ENCODE assay signal across 26 cellular contexts in the genomic region with DNA sequence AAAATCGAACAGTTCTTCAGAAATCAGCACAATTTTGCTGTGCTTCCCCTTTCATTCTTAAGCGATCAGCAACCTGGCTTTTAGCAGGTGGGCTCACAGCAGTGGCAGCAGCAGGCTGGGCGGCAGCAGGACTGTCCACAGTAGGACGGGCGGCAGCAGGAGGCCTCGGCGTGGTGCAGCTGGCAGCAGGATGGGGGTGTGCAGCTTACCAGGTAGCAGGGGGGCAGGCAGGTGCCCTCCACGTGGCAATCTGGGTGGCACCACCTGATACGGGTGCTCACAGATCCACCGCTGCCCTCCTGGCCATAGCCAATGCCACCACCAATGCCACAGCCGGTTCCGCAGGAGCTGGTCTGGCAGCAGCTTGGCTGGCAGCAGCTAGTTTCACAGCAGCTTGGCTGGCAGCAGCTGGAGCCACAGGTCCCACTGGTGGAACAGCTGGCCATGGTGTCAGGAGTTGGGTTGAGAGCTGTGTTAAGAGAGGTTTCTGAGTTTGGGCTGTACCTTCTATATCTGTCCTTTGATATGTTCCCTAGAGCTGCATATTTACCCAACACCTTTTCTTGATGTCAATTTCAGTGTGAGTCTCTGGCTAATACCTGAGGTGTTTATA. TPM values are rescaled to one million over a fixed set of nuclear protein-coding genes. Genes with fewer than 3 reads are reported as not detected.
"Had no signal": no experiment of that assay in that cellular context is flagged by ENCODE, and none has a peak within 500 bp of the region (broad histone marks: within the 10 kb centered on the region; RNA-seq: fewer than 3 reads in every experiment).

Gene KRTAP1-4, minus strand, starts transcription at position 563 of the 613 bp plus-strand sequence. Its CDS starts 117 bp downstream, at position 446.

- H3K36me3 Mint-ChIP-seq: activated naive CD8-positive, alpha-beta T cell treated with anti-CD3 and anti-CD28 coated beads, Interleukin-2, amount 10 ng/mL, durations not matched to agents 7 days and 5 days; WTC11 had no signal

- H3K4me3 Mint-ChIP-seq: activated CD8-positive, alpha-beta T cell treated with anti-CD3 and anti-CD28 coated beads, Interleukin-2, amount 10 ng/mL, durations not matched to agents 7 days and 5 days; activated naive CD8-positive, alpha-beta T cell treated with anti-CD3 and anti-CD28 coated beads, Interleukin-2, amount 10 ng/mL, durations not matched to agents 7 days and 5 days; T-helper 1 cell treated with Interleukin-12 subunit alpha and Interleukin-12 subunit beta and Interleukin-4 antibody, amounts not matched to agents 30 μg/mL and 1 μg/mL, for 36 hours; WTC11 had no signal

- H3K9me3 Mint-ChIP-seq: activated naive CD8-positive, alpha-beta T cell treated with anti-CD3 and anti-CD28 coated beads, Interleukin-2, amount 10 ng/mL, durations not matched to agents 7 days and 5 days; T-helper 1 cell treated with Interleukin-12 subunit alpha and Interleukin-12 subunit beta and Interleukin-4 antibody, amounts not matched to agents 30 μg/mL and 1 μg/mL, for 36 hours; WTC11 had no signal

- ATAC-seq: activated CD8-positive, alpha-beta T cell treated with anti-CD3 and anti-CD28 coated beads, Interleukin-2, amount 10 ng/mL, durations not matched to agents 7 days and 5 days; PC-3; WTC11 had no signal

- DNase-seq: activated CD4-positive, alpha-beta T cell treated with anti-CD3 and anti-CD28 coated beads for 48 hours; activated CD4-positive, alpha-beta T cell treated with anti-CD3 and anti-CD28 coated beads, Interleukin-2, amount 50 U/mL, for 4 hours; activated CD4-positive, CD25-positive, alpha-beta regulatory T cell treated with anti-CD3 and anti-CD28 coated beads, Interleukin-2, amount 50 U/mL, for 72 hours; activated CD8-positive, alpha-beta memory T cell treated with anti-CD3 and anti-CD28 coated beads, Interleukin-2, amount 50 U/mL, for 48 hours; activated CD8-positive, alpha-beta T cell treated with anti-CD3 and anti-CD28 coated beads, Interleukin-2, amount 10 ng/mL, durations not matched to agents 7 days and 5 days; activated naive CD4-positive, alpha-beta T cell treated with anti-CD3 and anti-CD28 coated beads, Interleukin-2, amount 50 U/mL, for 16 hours; activated naive CD8-positive, alpha-beta T cell treated with anti-CD3 and anti-CD28 coated beads, Interleukin-2, amount 10 ng/mL, durations not matched to agents 7 days and 5 days; activated T-cell treated with anti-CD3 and anti-CD28 coated beads, Interleukin-2, amount 50 U/mL, for 1 hour; adrenal gland; anterior cingulate cortex; colonic mucosa; Kasumi-1; NCI-H1694 treated with DMSO at 0.1 percent for 48 hours; NCI-H2081 treated with DMSO at 0.1 percent for 48 hours; NCI-H2171; NCI-H226; NCI-H526; NCI-H82; PC-3; SHP77 treated with DMSO at 0.1 percent for 48 hours had no signal

- H3K27ac ChIP-seq: adrenal gland, colonic mucosa had no signal

- H3K9me3 ChIP-seq: adrenal gland, colonic mucosa had no signal

- H3K27me3 ChIP-seq: adrenal gland, colonic mucosa had no signal

- H3K4me1 ChIP-seq: adrenal gland, colonic mucosa had no signal

- H3K27ac Mint-ChIP-seq: activated CD8-positive, alpha-beta T cell treated with anti-CD3 and anti-CD28 coated beads, Interleukin-2, amount 10 ng/mL, durations not matched to agents 7 days and 5 days; activated naive CD8-positive, alpha-beta T cell treated with anti-CD3 and anti-CD28 coated beads, Interleukin-2, amount 10 ng/mL, durations not matched to agents 7 days and 5 days; T-helper 1 cell treated with Interleukin-12 subunit alpha and Interleukin-12 subunit beta and Interleukin-4 antibody, amounts not matched to agents 30 μg/mL and 1 μg/mL, for 36 hours; WTC11 had no signal

- H3K4me3 ChIP-seq: adrenal gland, colonic mucosa had no signal

- H3K36me3 ChIP-seq: adrenal gland, colonic mucosa had no signal

RNA-seq across cellular contexts. Expression of gene KRTAP1-4, which starts in this region (rescaled TPM):
- total RNA-seq: activated CD8-positive, alpha-beta T cell treated with anti-CD3 and anti-CD28 coated beads, Interleukin-2, amount 10 ng/mL, durations not matched to agents 7 days and 5 days; activated naive CD8-positive, alpha-beta T cell treated with anti-CD3 and anti-CD28 coated beads, Interleukin-2, amount 10 ng/mL, durations not matched to agents 7 days and 5 days; adrenal gland; cardiac septum; cerebellum; colonic mucosa; NCI-H460; PC-3; SK-MEL-5; WTC11 had no signal
- polyA plus RNA-seq: adrenal gland had no signal
